ENCODE assay signal across 9 cellular contexts in genomic region chr14:66508547-66508845, GRCh38. TPM values are rescaled to one million over a fixed set of nuclear protein-coding genes. Genes with fewer than 3 reads are reported as not detected.
DNase-seq lines count a peak whose midpoint lies in the region; ATAC-seq and TF ChIP-seq lines count a peak whose summit lies in the region.
"Had no signal": no experiment of that assay in that cellular context is flagged by ENCODE, and none has a peak within 500 bp of the region (broad histone marks: within the 10 kb centered on the region; RNA-seq: fewer than 3 reads in every experiment).

No MANE protein-coding gene starts in this region.

- H3K27me3 Mint-ChIP-seq in naive thymus-derived CD4-positive, alpha-beta T cell: peaks cover 0 to 33% (median 0%) of the 10 kb centered on the region in 5 donors

- H3K4me1 Mint-ChIP-seq in naive thymus-derived CD4-positive, alpha-beta T cell: peaks cover 16 to 48% (median 40%) of the 10 kb centered on the region in 7 donors

- peaks cover 0 to 3% (median 0%) of the 10 kb centered on the region in 5 donors for H3K36me3 Mint-ChIP-seq in naive thymus-derived CD4-positive, alpha-beta T cell

- intact Hi-C loops in naive thymus-derived CD4-positive, alpha-beta T cell (cut with micrococcal nuclease): loop anchor here (1.0 to 5.0 kb wide), 11 partner anchors 11 to 1966 kb away; partner anchors contain the start of genes EIF2S1 (in 2 of the 2), FNTB (in 2 of the 2), PALS1 (in 2 of the 2) and ARG2 (in 1 of the 2)

- no peaks in the 10 kb centered on the region for H3K9me3 Mint-ChIP-seq in naive thymus-derived CD4-positive, alpha-beta T cell

- H3K4me1 ChIP-seq in BE2C: no peaks in the 10 kb centered on the region
- peaks cover 6 to 7% of the 10 kb centered on the region in 2 donors for H3K4me1 ChIP-seq in naive thymus-derived CD4-positive, alpha-beta T cell (ENCODE audit: control insufficient read depth in 2 of 2, insufficient read depth in 2 of 2, low read length in 2 of 2)

- H3K27me3 ChIP-seq in BE2C: no peaks in the 10 kb centered on the region
- no peaks in the 10 kb centered on the region for H3K27me3 ChIP-seq in naive thymus-derived CD4-positive, alpha-beta T cell (ENCODE audit: control insufficient read depth in 2 of 2, insufficient read depth in 2 of 2, low read length in 2 of 2)

- DNase-seq in BE2C (no peak), cardiac fibroblast (ENCODE audit: low read depth in 2 of 2) (no peak), NCI-H1436 treated with DMSO at 0.1 percent for 48 hours (lab: John Stamatoyannopoulos, UW) (no peak), SHP77 treated with DMSO at 0.1 percent for 48 hours (lab: John Stamatoyannopoulos, UW) (no peak), DMS 273 (lab: John Stamatoyannopoulos, UW; ENCODE audit: unreplicated experiment) (no peak)
- no peak for DNase-seq in naive thymus-derived CD4-positive, alpha-beta T cell

- no peaks in the 10 kb centered on the region for H3K36me3 ChIP-seq in BE2C
- H3K36me3 ChIP-seq in naive thymus-derived CD4-positive, alpha-beta T cell (ENCODE audit: control insufficient read depth in 2 of 3, insufficient read depth in 3 of 3, low read length in 3 of 3): peaks cover 0 to 14% (median 0%) of the 10 kb centered on the region in 3 experiments

- TF ChIP-seq CTCF in BE2C (IDR thresholded peaks at IDR 0.05; ENCODE audit: low read depth, low read length): no peak
- no peak for TF ChIP-seq CTCF in cardiac fibroblast (IDR thresholded peaks at IDR 0.05; ENCODE audit: low read depth, low read length)

- H3K4me3 Mint-ChIP-seq in naive thymus-derived CD4-positive, alpha-beta T cell: peak overlapping the region; percentile 94 to 100 (median 99)

- CTCF ChIA-PET in naive thymus-derived CD4-positive, alpha-beta T cell (lab: Charles Lee): interaction anchor here (0.7 kb wide), 1 partner anchor 777 kb away, joined by 4 read pairs; no protein-coding TSS in a partner anchor

- peak overlapping the region; percentile 70 for H3K27ac ChIP-seq in naive thymus-derived CD4-positive, alpha-beta T cell (ENCODE audit: low read depth, low read length)

- H3K4me3 ChIP-seq in BE2C (ENCODE audit: low read depth, low read length) (peak overlapping the region; percentile 98), cardiac fibroblast (replicated peaks in 1 of 2; ENCODE audit: low read depth in 2 of 2, low read length in 2 of 2) (peak overlapping the region; percentile 96 to 97)
- peak overlapping the region; percentile 78 for H3K4me3 ChIP-seq in naive thymus-derived CD4-positive, alpha-beta T cell (ENCODE audit: low read length)

- POLR2A ChIA-PET in naive thymus-derived CD4-positive, alpha-beta T cell (lab: Charles Lee): interaction anchor here (0.6 to 1.7 kb wide), 5 partner anchors 11 to 1406 kb away, joined by 3 to 10 read pairs (median 4); partner anchors contain the start of genes MAX and PALS1

- ATAC-seq in HG03280 (IDR thresholded peaks at IDR 0.05; ENCODE audit: unreplicated experiment): peak; percentile 4
- ATAC-seq in naive thymus-derived CD4-positive, alpha-beta T cell: no peak
- no peak for ATAC-seq in HG03442 (IDR thresholded peaks at IDR 0.05; ENCODE audit: unreplicated experiment)

- H3K9me3 ChIP-seq in BE2C: no peaks in the 10 kb centered on the region
- H3K9me3 ChIP-seq in naive thymus-derived CD4-positive, alpha-beta T cell (ENCODE audit: control insufficient read depth in 2 of 3, low read length in 3 of 3): no peaks in the 10 kb centered on the region

- H3K27ac Mint-ChIP-seq in naive thymus-derived CD4-positive, alpha-beta T cell: peak overlapping the region in 8 of 9 donors; percentile 63 to 96 (median 90)

RNA-seq across cellular contexts. Expression of gene GPHN, which starts 0.5 kb away (rescaled TPM):
- polyA plus RNA-seq in BE2C (2012; ENCODE audit: insufficient read depth, insufficient read length, low read depth): 35.0 TPM
- 10 to 100 TPM; 11.8 to 28.1 (median 14.8) TPM for total RNA-seq in naive thymus-derived CD4-positive, alpha-beta T cell
- polyA plus RNA-seq in naive thymus-derived CD4-positive, alpha-beta T cell: 10 to 100 TPM in 1 of 2 donors, 1 to 10 TPM in 1; 6.0 to 12.3 TPM

RNA-seq across cellular contexts. Expression of gene CCDC196, which starts 22.3 kb away (rescaled TPM):
- not detected for polyA plus RNA-seq in BE2C (2012; ENCODE audit: insufficient read depth, insufficient read length, low read depth)
- total RNA-seq in naive thymus-derived CD4-positive, alpha-beta T cell: not detected
- not detected for polyA plus RNA-seq in naive thymus-derived CD4-positive, alpha-beta T cell
- total RNA-seq: glomerular endothelial cell had no signal
